ENCODE assay signal across 1 cellular context in the genomic region with DNA sequence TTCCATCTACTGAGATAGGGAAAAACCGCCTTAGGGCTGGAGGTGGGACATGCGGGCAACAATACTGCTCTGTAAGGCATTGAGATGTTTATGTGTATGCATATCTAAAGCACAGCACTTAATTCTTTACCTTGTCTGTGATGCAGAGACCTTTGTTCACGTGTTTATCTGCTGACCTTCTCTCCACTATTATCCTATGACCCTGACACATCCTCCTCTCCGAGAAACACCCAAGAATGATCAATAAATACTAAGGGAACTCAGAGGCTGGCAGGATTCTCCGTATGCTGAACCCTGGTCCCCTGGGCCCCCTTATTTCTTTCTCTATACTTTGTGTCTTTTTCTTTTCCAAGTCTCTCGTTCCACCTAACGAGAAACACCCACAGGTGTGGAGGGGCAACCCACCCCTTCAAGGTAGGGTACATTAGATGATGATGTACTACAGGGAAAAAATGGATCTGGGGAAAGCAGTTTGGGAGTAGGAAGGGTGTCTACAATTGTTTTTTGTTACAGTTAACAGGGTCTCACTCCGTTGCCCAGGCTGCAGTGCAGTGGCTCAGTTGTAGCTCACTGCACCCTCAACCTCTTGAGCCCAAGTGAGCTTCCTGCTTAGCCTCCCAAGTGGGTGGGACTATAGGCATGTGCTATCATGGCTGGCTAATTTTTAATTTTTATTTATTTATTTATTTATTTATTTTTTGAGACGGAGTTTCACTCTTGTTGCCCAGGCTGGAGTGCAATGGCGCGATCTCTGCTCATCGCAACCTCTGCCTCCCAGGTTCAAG. TPM values are rescaled to one million over a fixed set of nuclear protein-coding genes. Genes with fewer than 3 reads are reported as not detected.
"Had no signal": no experiment of that assay in that cellular context is flagged by ENCODE, and none has a peak within 500 bp of the region (broad histone marks: within the 10 kb centered on the region; RNA-seq: fewer than 3 reads in every experiment).

No MANE protein-coding gene starts in this region.

RNA-seq across cellular contexts. Expression of gene BGLAP, which starts 59.8 kb away (rescaled TPM):
- total RNA-seq: fibroblast of villous mesenchyme had no signal
